ENCODE assay signal across 8 cellular contexts in the genomic region with DNA sequence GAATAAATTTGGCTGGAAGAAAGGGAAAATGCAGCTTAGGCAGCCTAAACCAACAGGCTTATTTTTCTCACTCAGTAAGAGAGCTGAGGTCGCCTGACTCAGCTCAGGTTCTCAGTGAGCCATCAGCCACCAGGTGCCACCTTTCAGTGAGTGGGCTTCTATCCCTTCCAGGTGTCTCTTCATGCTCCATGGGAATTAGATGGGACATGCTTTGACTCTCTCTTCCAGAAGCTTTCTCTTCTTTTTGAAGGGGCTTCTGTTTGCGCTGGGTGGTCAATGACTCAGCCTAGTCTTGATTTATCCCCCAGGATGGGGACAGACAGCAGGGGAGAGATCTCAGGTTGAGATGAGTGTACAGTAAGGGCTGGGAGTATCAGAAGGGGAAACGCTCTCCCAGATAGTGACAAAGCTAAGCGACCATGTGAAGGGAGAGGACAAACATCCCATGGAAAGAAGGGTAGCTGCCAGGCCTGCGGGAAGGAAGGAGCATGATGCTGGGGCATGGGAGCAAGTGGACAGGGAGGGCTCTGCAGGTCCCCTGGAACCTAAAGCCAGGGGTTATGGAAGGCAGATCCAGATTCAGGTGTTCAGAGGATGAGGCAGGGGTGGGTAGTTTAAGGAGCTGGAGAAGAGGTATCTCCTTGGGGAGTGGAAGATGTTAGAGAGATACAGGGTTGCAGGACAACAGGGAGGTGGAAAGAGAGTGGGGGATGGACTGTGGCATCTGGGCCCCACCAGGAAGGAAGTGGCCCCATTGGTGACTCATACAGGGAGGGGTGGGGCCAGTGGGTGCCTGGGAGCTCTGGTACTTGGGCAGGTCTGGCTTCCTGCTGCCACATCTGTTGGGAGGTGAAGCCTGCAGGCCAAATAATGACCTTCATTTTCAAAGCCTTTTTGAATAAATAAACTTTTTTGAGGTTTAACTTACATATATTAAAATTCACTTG. TPM values are rescaled to one million over a fixed set of nuclear protein-coding genes. Genes with fewer than 3 reads are reported as not detected.
DNase-seq lines count a peak whose midpoint lies in the region; ATAC-seq, FAIRE-seq and TF ChIP-seq lines count a peak whose summit lies in the region.

No MANE protein-coding gene starts in this region.

- H3K4me3 ChIP-seq in RWPE2 (ENCODE audit: severe bottlenecking) (no peak overlapping the region), small intestine (ENCODE audit: low read depth in 1 of 2, low read length in 2 of 2) (no peak overlapping the region)

- intact Hi-C loops in left cardiac atrium (cut with DNase I): no loop called here

- no peaks in the 10 kb centered on the region for H3K9me3 ChIP-seq in RWPE2 (ENCODE audit: severe bottlenecking)
- H3K9me3 ChIP-seq in small intestine (ENCODE audit: control insufficient read depth, low read depth): no peaks in the 10 kb centered on the region

- DNase-seq in AML-193 (lab: John Stamatoyannopoulos, UW): peak; percentile 67 to 72
- DNase-seq in RWPE2 (ENCODE audit: low spot score): peak; percentile 90
- DNase-seq in activated gamma-delta T cell treated with anti-CD3 and anti-CD28 coated beads, Interleukin-2, amount 50 U/mL, for 16 hours (ENCODE audit: low read depth): peak; percentile 77
- DNase-seq in left cardiac atrium: peak; percentile 78
- DNase-seq in small intestine: peak; percentile 95
- DNase-seq in NCI-H1105 (lab: John Stamatoyannopoulos, UW): no peak

- WGBS in small intestine, 3 donors: 54 to 86% (median 73%) methylated on average over 5 of the region's 5 CpGs

- peak; percentile 21 for TF ChIP-seq CTCF in RWPE2 (IDR thresholded peaks at IDR 0.05; ENCODE audit: poor library complexity, severe bottlenecking)

- ATAC-seq in HG03139 (IDR thresholded peaks at IDR 0.05; ENCODE audit: unreplicated experiment) (peak; percentile 85), RWPE2 (ENCODE audit: low read depth) (peak; percentile 78), left cardiac atrium (peak; percentile 50 to 81)

- H3K36me3 ChIP-seq in RWPE2 (ENCODE audit: low read depth): peaks cover 9% of the 10 kb centered on the region; the same call in 1 of the 2 replicates
- no peaks in the 10 kb centered on the region for H3K36me3 ChIP-seq in small intestine (ENCODE audit: control insufficient read depth in 2 of 2, insufficient read depth in 2 of 2, low read length in 2 of 2)

- no peak for FAIRE-seq in small intestine (lab: Jason Lieb, UNC)

- in situ Hi-C loops in GM18951 (cut with MboI; ENCODE audit: low sequenced_read_pairs, unreplicated experiment): no loop called here

- H3K27me3 ChIP-seq in RWPE2 (ENCODE audit: insufficient read depth, poor library complexity, severe bottlenecking) (no peaks in the 10 kb centered on the region), small intestine (ENCODE audit: control insufficient read depth in 2 of 2, insufficient read depth in 2 of 2, low read length in 2 of 2) (no peaks in the 10 kb centered on the region)

- peaks cover 33% of the 10 kb centered on the region for H3K4me1 ChIP-seq in RWPE2 (ENCODE audit: insufficient read depth, poor library complexity, severe bottlenecking)
- peaks cover 19 to 25% of the 10 kb centered on the region in 2 donors for H3K4me1 ChIP-seq in small intestine (ENCODE audit: control insufficient read depth in 2 of 2, insufficient read depth in 1 of 2, low read depth in 1 of 2, low read length in 1 of 2)

- H3K27ac ChIP-seq in RWPE2 (ENCODE audit: poor library complexity, severe bottlenecking) (peak overlapping the region; percentile 98), small intestine (ENCODE audit: low read depth in 1 of 2, low read length in 1 of 2) (peak overlapping the region; percentile 90 to 98)

- TF ChIP-seq POLR2A in GM18951 (IDR thresholded peaks at IDR 0.05; ENCODE audit: extremely low read depth, insufficient read depth, insufficient read length): peak; percentile 53

RNA-seq across cellular contexts. Expression of a gene that starts 32.5 kb away (rescaled TPM):
- 100 to 1,000 TPM; 343 to 358 TPM for total RNA-seq in left cardiac atrium
- polyA plus RNA-seq in small intestine: 100 to 1,000 TPM in 2 of 3 donors, 10 to 100 TPM in 1; 66.8 to 136 (median 124) TPM

RNA-seq across cellular contexts. Expression of a gene that starts 56.9 kb away (rescaled TPM):
- total RNA-seq in left cardiac atrium: 10 to 100 TPM; 55.1 to 73.2 TPM
- polyA plus RNA-seq in small intestine: 10 to 100 TPM; 64.8 to 83.9 (median 76.2) TPM
